In genomic region chr12:69840727-69841126, GRCh38 we compare ENCODE assay signal across 23 cellular contexts. TPM values are rescaled to one million over a fixed set of nuclear protein-coding genes. Genes with fewer than 3 reads are reported as not detected.
"Had no signal": no experiment of that assay in that cellular context is flagged by ENCODE, and none has a peak within 500 bp of the region (broad histone marks: within the 10 kb centered on the region; RNA-seq: fewer than 3 reads in every experiment).

No MANE protein-coding gene starts in this region.

- H3K27ac Mint-ChIP-seq: activated CD4-positive, alpha-beta T cell treated with anti-CD3 and anti-CD28 coated beads, Interleukin-2, amount 10 ng/mL, durations not matched to agents 24 days and 14 days; activated CD8-positive, alpha-beta T cell treated with anti-CD3 and anti-CD28 coated beads, Interleukin-2, amount 10 ng/mL, durations not matched to agents 7 days and 5 days; activated naive CD4-positive, alpha-beta T cell treated with anti-CD3 and anti-CD28 coated beads, Interleukin-2, amount 50 U/mL, for 72 hours; activated T-cell treated with anti-CD3 and anti-CD28 coated beads, Interleukin-2, amount 50 U/mL, for 72 hours; nephron; progenitor cell of endocrine pancreas; T-helper 2 cell treated with Interferon-gamma antibody and Interleukin-4, amounts not matched to agents 5 μg/mL and 100 μg/mL, for 36 hours had no signal

- H3K4me1 Mint-ChIP-seq: activated CD4-positive, alpha-beta T cell treated with anti-CD3 and anti-CD28 coated beads, Interleukin-2, amount 10 ng/mL, durations not matched to agents 24 days and 14 days had no signal

- H3K9me3 ChIP-seq: gastroesophageal sphincter, right lobe of liver, stomach, testis, upper lobe of left lung had no signal

- H3K27me3 Mint-ChIP-seq: progenitor cell of endocrine pancreas had no signal

- DNase-seq: activated CD4-positive, alpha-beta T cell treated with anti-CD3 and anti-CD28 coated beads, Interleukin-2, amount 10 ng/mL, durations not matched to agents 24 days and 14 days; activated CD4-positive, CD25-positive, alpha-beta regulatory T cell; activated CD8-positive, alpha-beta memory T cell treated with anti-CD3 and anti-CD28 coated beads, Interleukin-2, amount 50 U/mL, for 4 hours; activated CD8-positive, alpha-beta T cell treated with anti-CD3 and anti-CD28 coated beads, Interleukin-2, amount 10 ng/mL, durations not matched to agents 7 days and 5 days; activated gamma-delta T cell; activated T-cell treated with anti-CD3 and anti-CD28 coated beads, Interleukin-2, amount 50 U/mL, for 72 hours; amniotic stem cell; brain microvascular endothelial cell; cerebellar nuclear complex; effector memory CD4-positive, alpha-beta T cell; islet precursor cell; mesendoderm; occipital lobe; right lobe of liver; stomach; SW 1271; testis; upper lobe of left lung had no signal

- H3K36me3 ChIP-seq: brain microvascular endothelial cell, gastroesophageal sphincter, right lobe of liver, stomach, upper lobe of left lung had no signal

- H3K27ac ChIP-seq: brain microvascular endothelial cell, gastroesophageal sphincter, right lobe of liver, stomach, testis, upper lobe of left lung had no signal

- H3K4me3 ChIP-seq: gastroesophageal sphincter, right lobe of liver, stomach, testis, upper lobe of left lung had no signal

- H3K36me3 Mint-ChIP-seq: activated naive CD4-positive, alpha-beta T cell treated with anti-CD3 and anti-CD28 coated beads, Interleukin-2, amount 50 U/mL, for 72 hours had no signal

- H3K4me1 ChIP-seq: gastroesophageal sphincter had no signal

- H3K4me3 Mint-ChIP-seq: activated CD4-positive, alpha-beta T cell treated with anti-CD3 and anti-CD28 coated beads, Interleukin-2, amount 10 ng/mL, durations not matched to agents 24 days and 14 days; activated CD8-positive, alpha-beta T cell treated with anti-CD3 and anti-CD28 coated beads, Interleukin-2, amount 10 ng/mL, durations not matched to agents 7 days and 5 days; activated T-cell treated with anti-CD3 and anti-CD28 coated beads, Interleukin-2, amount 50 U/mL, for 72 hours; nephron; T-helper 2 cell treated with Interferon-gamma antibody and Interleukin-4, amounts not matched to agents 5 μg/mL and 100 μg/mL, for 36 hours had no signal

- ATAC-seq: activated CD8-positive, alpha-beta T cell treated with anti-CD3 and anti-CD28 coated beads, Interleukin-2, amount 10 ng/mL, durations not matched to agents 7 days and 5 days; activated naive CD4-positive, alpha-beta T cell treated with anti-CD3 and anti-CD28 coated beads, Interleukin-2, amount 50 U/mL, for 72 hours; activated T-cell treated with anti-CD3 and anti-CD28 coated beads, Interleukin-2, amount 50 U/mL, for 72 hours; gastroesophageal sphincter had no signal

- H3K27me3 ChIP-seq: brain microvascular endothelial cell, gastroesophageal sphincter, right lobe of liver, testis, upper lobe of left lung had no signal

- H3K9me3 Mint-ChIP-seq: activated CD4-positive, alpha-beta T cell treated with anti-CD3 and anti-CD28 coated beads, Interleukin-2, amount 10 ng/mL, durations not matched to agents 24 days and 14 days; activated naive CD4-positive, alpha-beta T cell treated with anti-CD3 and anti-CD28 coated beads, Interleukin-2, amount 50 U/mL, for 72 hours; activated T-cell treated with anti-CD3 and anti-CD28 coated beads, Interleukin-2, amount 50 U/mL, for 72 hours; nephron; T-helper 2 cell treated with Interferon-gamma antibody and Interleukin-4, amounts not matched to agents 5 μg/mL and 100 μg/mL, for 36 hours had no signal

RNA-seq across cellular contexts. Expression of gene MYRFL, which starts 15.7 kb away (rescaled TPM):
- total RNA-seq: activated CD4-positive, alpha-beta T cell treated with anti-CD3 and anti-CD28 coated beads, Interleukin-2, amount 10 ng/mL, durations not matched to agents 24 days and 14 days; activated CD8-positive, alpha-beta T cell treated with anti-CD3 and anti-CD28 coated beads, Interleukin-2, amount 10 ng/mL, durations not matched to agents 7 days and 5 days; activated naive CD4-positive, alpha-beta T cell treated with anti-CD3 and anti-CD28 coated beads, Interleukin-2, amount 50 U/mL, for 72 hours; gastroesophageal sphincter had no signal
